Comparison of ENCODE assay signal across 22 cellular contexts in genomic region chr17:49093131-49093530, GRCh38. TPM values are rescaled to one million over a fixed set of nuclear protein-coding genes. Genes with fewer than 3 reads are reported as not detected.
"Had no signal": no experiment of that assay in that cellular context is flagged by ENCODE, and none has a peak within 500 bp of the region (broad histone marks: within the 10 kb centered on the region; RNA-seq: fewer than 3 reads in every experiment).

No MANE protein-coding gene starts in this region.

- H3K36me3 ChIP-seq: adrenal gland, cardiac muscle cell, esophagus muscularis mucosa, gastroesophageal sphincter, heart left ventricle, pancreas had no signal

- H3K9me3 ChIP-seq: adrenal gland, esophagus muscularis mucosa, gastroesophageal sphincter, heart left ventricle, pancreas had no signal

- ATAC-seq: activated CD4-positive, alpha-beta T cell treated with anti-CD3 and anti-CD28 coated beads for 36 hours; gastroesophageal sphincter; heart left ventricle; naive thymus-derived CD8-positive, alpha-beta T cell; pancreas; sciatic nerve; stimulated activated effector memory CD8-positive, alpha-beta T cell treated with anti-CD3 and anti-CD28 coated beads, Interleukin-12 subunit alpha, Interleukin-12 subunit beta, amount 100 ng/mL, for 72 hours; WTC11 had no signal

- H3K27ac ChIP-seq: adrenal gland, cardiac muscle cell, esophagus muscularis mucosa, gastroesophageal sphincter, heart left ventricle, pancreas had no signal

- H3K4me1 ChIP-seq: adrenal gland, esophagus muscularis mucosa, gastroesophageal sphincter, heart left ventricle, pancreas had no signal

- H3K4me2 ChIP-seq: smooth muscle cell had no signal

- DNase-seq: activated CD4-positive, alpha-beta T cell treated with anti-CD3 and anti-CD28 coated beads for 36 hours; activated CD4-positive, alpha-beta T cell treated with anti-CD3 and anti-CD28 coated beads, Interleukin-2, amount 50 U/mL, for 48 hours; activated gamma-delta T cell; adrenal gland; effector memory CD4-positive, alpha-beta T cell; heart left ventricle; kidney glomerular epithelial cell; mesendoderm; naive thymus-derived CD8-positive, alpha-beta T cell; pancreas; stimulated activated CD4-positive, alpha-beta T cell treated with anti-CD3 and anti-CD28 coated beads, Interleukin-4, amount 100 ng/mL, for 24 hours had no signal

- FAIRE-seq: endothelial cell of umbilical vein, pancreas had no signal

- H3K4me3 ChIP-seq: adrenal gland, cardiac muscle cell, esophagus muscularis mucosa, gastroesophageal sphincter, heart left ventricle, pancreas, smooth muscle cell had no signal

- H3K27me3 ChIP-seq: adrenal gland, cardiac muscle cell, pancreas had no signal

RNA-seq across cellular contexts. Expression of gene B4GALNT2, which starts 39.4 kb away (rescaled TPM):
- total RNA-seq: cardiac muscle cell, chondrocyte, esophagus muscularis mucosa, gastroesophageal sphincter, liver, urinary bladder had no signal
- polyA plus RNA-seq: cardiac muscle cell; endothelial cell of umbilical vein; heart left ventricle; liver; naive thymus-derived CD8-positive, alpha-beta T cell; pancreas; urinary bladder had no signal
